In genomic region chr5:98518754-98519153, GRCh38 we compare ENCODE assay signal across 27 cellular contexts.
"Had no signal": no experiment of that assay in that cellular context is flagged by ENCODE, and none has a peak within 500 bp of the region (broad histone marks: within the 10 kb centered on the region; RNA-seq: fewer than 3 reads in every experiment).

No MANE protein-coding gene starts in this region.

- DNase-seq: activated CD4-positive, alpha-beta memory T cell treated with anti-CD3 and anti-CD28 coated beads for 36 hours; activated CD4-positive, alpha-beta T cell treated with anti-CD3 and anti-CD28 coated beads for 36 hours; activated CD4-positive, alpha-beta T cell treated with anti-CD3 and anti-CD28 coated beads, Interleukin-2, amount 10 ng/mL, durations not matched to agents 24 days and 14 days; activated CD4-positive, CD25-positive, alpha-beta regulatory T cell; activated CD4-positive, CD25-positive, alpha-beta regulatory T cell treated with anti-CD3 and anti-CD28 coated beads, Interleukin-2, amount 50 U/mL, for 72 hours; activated CD8-positive, alpha-beta memory T cell treated with anti-CD3 and anti-CD28 coated beads, Interleukin-2, amount 10 ng/mL, durations not matched to agents 7 days and 5 days; activated CD8-positive, alpha-beta memory T cell treated with anti-CD3 and anti-CD28 coated beads, Interleukin-2, amount 50 U/mL, for 4 hours; activated CD8-positive, alpha-beta T cell treated with anti-CD3 and anti-CD28 coated beads, Interleukin-2, amount 10 ng/mL, durations not matched to agents 7 days and 5 days; activated effector memory CD4-positive, alpha-beta T cell treated with anti-CD3 and anti-CD28 coated beads, Interleukin-2, amount 50 U/mL, for 16 hours; activated naive CD4-positive, alpha-beta T cell treated with anti-CD3 and anti-CD28 coated beads for 36 hours; activated naive CD8-positive, alpha-beta T cell treated with anti-CD3 and anti-CD28 coated beads for 36 hours; activated naive CD8-positive, alpha-beta T cell treated with anti-CD3 and anti-CD28 coated beads, Interleukin-2, amount 50 U/mL, for 24 hours; activated T-cell treated with anti-CD3 and anti-CD28 coated beads, Interleukin-2, amount 50 U/mL, for 1 hour; activated T-cell treated with anti-CD3 and anti-CD28 coated beads, Interleukin-2, amount 50 U/mL, for 48 hours; adrenal gland; aorta; brain microvascular endothelial cell; caudate nucleus; colonic mucosa; dorsolateral prefrontal cortex; effector memory CD4-positive, alpha-beta T cell; endodermal cell; T-helper 1 cell; T-helper 17 cell had no signal

- H3K4me3 ChIP-seq: adrenal gland, colonic mucosa had no signal

- H3K27me3 ChIP-seq: adrenal gland, brain microvascular endothelial cell, colonic mucosa had no signal

- H3K9me3 ChIP-seq: adrenal gland, colonic mucosa had no signal

- FAIRE-seq: bronchial epithelial cell, frontal cortex had no signal

- H3K4me1 ChIP-seq: adrenal gland had no signal

- ATAC-seq: activated CD4-positive, alpha-beta T cell treated with anti-CD3 and anti-CD28 coated beads for 36 hours; activated CD8-positive, alpha-beta memory T cell treated with anti-CD3 and anti-CD28 coated beads, Interleukin-2, amount 10 ng/mL, durations not matched to agents 7 days and 5 days; activated CD8-positive, alpha-beta T cell treated with anti-CD3 and anti-CD28 coated beads, Interleukin-2, amount 10 ng/mL, durations not matched to agents 7 days and 5 days; activated naive CD8-positive, alpha-beta T cell treated with anti-CD3 and anti-CD28 coated beads, Interleukin-2, amount 50 U/mL, for 24 hours; esophagus mucosa; T-helper 17 cell had no signal

- H3K36me3 ChIP-seq: adrenal gland, brain microvascular endothelial cell, colonic mucosa had no signal

- H3K27ac ChIP-seq: adrenal gland, brain microvascular endothelial cell, colonic mucosa had no signal
